ENCODE assay signal across 31 cellular contexts in the genomic region with DNA sequence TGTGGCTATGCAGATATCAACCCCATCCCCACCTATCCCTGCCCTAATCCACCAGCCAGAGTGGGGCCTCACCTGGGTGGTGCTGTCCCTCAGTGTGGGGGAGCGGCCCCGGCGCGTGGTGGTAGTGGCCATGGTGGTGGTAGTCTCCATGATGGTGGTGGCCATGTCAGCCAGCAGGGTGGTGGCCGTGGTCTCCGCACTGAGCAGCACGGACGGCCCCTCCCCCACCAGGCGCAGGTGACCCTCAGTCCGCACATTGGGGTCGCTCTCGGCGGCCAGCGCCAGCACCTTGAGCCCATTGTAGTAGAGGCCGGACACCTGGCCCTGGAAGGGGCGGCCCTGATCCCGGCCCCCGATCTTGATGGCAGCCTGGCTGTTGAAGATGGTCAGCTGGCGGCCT. TPM values are rescaled to one million over a fixed set of nuclear protein-coding genes. Genes with fewer than 3 reads are reported as not detected.
"Had no signal": no experiment of that assay in that cellular context is flagged by ENCODE, and none has a peak within 500 bp of the region (broad histone marks: within the 10 kb centered on the region; RNA-seq: fewer than 3 reads in every experiment).

No MANE protein-coding gene starts in this region.

- H3K4me3 Mint-ChIP-seq: activated CD4-positive, alpha-beta memory T cell treated with anti-CD3 and anti-CD28 coated beads, Interleukin-2, amount 10 ng/mL, durations not matched to agents 7 days and 5 days; activated CD4-positive, alpha-beta T cell treated with anti-CD3 and anti-CD28 coated beads, Interleukin-2, amount 10 ng/mL, durations not matched to agents 7 days and 5 days; activated naive CD4-positive, alpha-beta T cell treated with anti-CD3 and anti-CD28 coated beads, Interleukin-2, amount 10 ng/mL, durations not matched to agents 7 days and 5 days; activated naive CD8-positive, alpha-beta T cell treated with anti-CD3 and anti-CD28 coated beads, Interleukin-2, amount 10 ng/mL, durations not matched to agents 7 days and 5 days; activated T-cell treated with anti-CD3 and anti-CD28 coated beads, Interleukin-2, amount 50 U/mL, for 24 hours; activated T-cell treated with anti-CD3 and anti-CD28 coated beads, Interleukin-2, amount 50 U/mL, for 72 hours; effector memory CD8-positive, alpha-beta T cell had no signal

- H3K27ac Mint-ChIP-seq: activated CD4-positive, alpha-beta memory T cell treated with anti-CD3 and anti-CD28 coated beads, Interleukin-2, amount 10 ng/mL, durations not matched to agents 7 days and 5 days; activated CD4-positive, alpha-beta T cell treated with anti-CD3 and anti-CD28 coated beads, Interleukin-2, amount 10 ng/mL, durations not matched to agents 7 days and 5 days; activated naive CD4-positive, alpha-beta T cell treated with anti-CD3 and anti-CD28 coated beads, Interleukin-2, amount 10 ng/mL, durations not matched to agents 7 days and 5 days; activated naive CD8-positive, alpha-beta T cell treated with anti-CD3 and anti-CD28 coated beads, Interleukin-2, amount 10 ng/mL, durations not matched to agents 7 days and 5 days; activated T-cell treated with anti-CD3 and anti-CD28 coated beads, Interleukin-2, amount 50 U/mL, for 24 hours; activated T-cell treated with anti-CD3 and anti-CD28 coated beads, Interleukin-2, amount 50 U/mL, for 72 hours had no signal

- H3K27ac ChIP-seq: epithelial cell of prostate, esophagus squamous epithelium had no signal

- H3K9me3 Mint-ChIP-seq: activated CD4-positive, alpha-beta memory T cell treated with anti-CD3 and anti-CD28 coated beads, Interleukin-2, amount 10 ng/mL, durations not matched to agents 7 days and 5 days; activated CD4-positive, alpha-beta T cell treated with anti-CD3 and anti-CD28 coated beads, Interleukin-2, amount 10 ng/mL, durations not matched to agents 7 days and 5 days; activated naive CD4-positive, alpha-beta T cell treated with anti-CD3 and anti-CD28 coated beads, Interleukin-2, amount 10 ng/mL, durations not matched to agents 7 days and 5 days; activated naive CD4-positive, alpha-beta T cell treated with anti-CD3 and anti-CD28 coated beads, Interleukin-2, amount 50 U/mL, for 72 hours; activated naive CD8-positive, alpha-beta T cell treated with anti-CD3 and anti-CD28 coated beads, Interleukin-2, amount 10 ng/mL, durations not matched to agents 7 days and 5 days; activated T-cell treated with anti-CD3 and anti-CD28 coated beads, Interleukin-2, amount 50 U/mL, for 24 hours; activated T-cell treated with anti-CD3 and anti-CD28 coated beads, Interleukin-2, amount 50 U/mL, for 72 hours; effector memory CD8-positive, alpha-beta T cell had no signal

- ATAC-seq: activated naive CD4-positive, alpha-beta T cell treated with anti-CD3 and anti-CD28 coated beads, Interleukin-2, amount 50 U/mL, for 72 hours; activated T-cell treated with anti-CD3 and anti-CD28 coated beads, Interleukin-2, amount 50 U/mL, for 72 hours; effector memory CD8-positive, alpha-beta T cell had no signal

- DNase-seq: activated CD4-positive, alpha-beta memory T cell treated with anti-CD3 and anti-CD28 coated beads, Interleukin-2, amount 10 ng/mL, durations not matched to agents 7 days and 5 days; activated CD4-positive, alpha-beta T cell treated with anti-CD3 and anti-CD28 coated beads for 1 hour; activated CD4-positive, alpha-beta T cell treated with anti-CD3 and anti-CD28 coated beads for 4 hours; activated CD4-positive, alpha-beta T cell treated with anti-CD3 and anti-CD28 coated beads, Interleukin-2, amount 10 ng/mL, durations not matched to agents 7 days and 5 days; activated CD4-positive, alpha-beta T cell treated with anti-CD3 and anti-CD28 coated beads, Interleukin-2, amount 50 U/mL, for 4 hours; activated CD8-positive, alpha-beta memory T cell treated with anti-CD3 and anti-CD28 coated beads, Interleukin-2, amount 50 U/mL, for 48 hours; activated gamma-delta T cell; activated naive CD4-positive, alpha-beta T cell; activated naive CD4-positive, alpha-beta T cell treated with anti-CD3 and anti-CD28 coated beads, Interleukin-2, amount 10 ng/mL, durations not matched to agents 7 days and 5 days; activated naive CD8-positive, alpha-beta T cell treated with anti-CD3 and anti-CD28 coated beads, Interleukin-2, amount 10 ng/mL, durations not matched to agents 7 days and 5 days; activated T-cell treated with anti-CD3 and anti-CD28 coated beads for 4 hours; activated T-cell treated with anti-CD3 and anti-CD28 coated beads, Interleukin-2, amount 50 U/mL, for 24 hours; activated T-cell treated with anti-CD3 and anti-CD28 coated beads, Interleukin-2, amount 50 U/mL, for 72 hours; amniotic stem cell; anterior cingulate cortex; cortex of kidney; dermis blood vessel endothelial cell; effector CD4-positive, alpha-beta T cell; effector memory CD8-positive, alpha-beta T cell; esophagus squamous epithelium; foreskin melanocyte; T-helper 2 cell had no signal

- H3K27me3 ChIP-seq: esophagus squamous epithelium had no signal

- H3K36me3 ChIP-seq: esophagus squamous epithelium had no signal

- H3K9me3 ChIP-seq: esophagus squamous epithelium had no signal

- H3K36me3 Mint-ChIP-seq: activated naive CD4-positive, alpha-beta T cell treated with anti-CD3 and anti-CD28 coated beads, Interleukin-2, amount 10 ng/mL, durations not matched to agents 7 days and 5 days; activated naive CD4-positive, alpha-beta T cell treated with anti-CD3 and anti-CD28 coated beads, Interleukin-2, amount 50 U/mL, for 72 hours; activated naive CD8-positive, alpha-beta T cell treated with anti-CD3 and anti-CD28 coated beads, Interleukin-2, amount 10 ng/mL, durations not matched to agents 7 days and 5 days had no signal

- H3K27me3 Mint-ChIP-seq: activated CD4-positive, alpha-beta memory T cell treated with anti-CD3 and anti-CD28 coated beads, Interleukin-2, amount 10 ng/mL, durations not matched to agents 7 days and 5 days; activated CD4-positive, alpha-beta T cell treated with anti-CD3 and anti-CD28 coated beads, Interleukin-2, amount 10 ng/mL, durations not matched to agents 7 days and 5 days; activated naive CD8-positive, alpha-beta T cell treated with anti-CD3 and anti-CD28 coated beads, Interleukin-2, amount 10 ng/mL, durations not matched to agents 7 days and 5 days; activated T-cell treated with anti-CD3 and anti-CD28 coated beads, Interleukin-2, amount 50 U/mL, for 24 hours; effector memory CD8-positive, alpha-beta T cell had no signal

- H3K4me3 ChIP-seq: esophagus squamous epithelium had no signal

RNA-seq across cellular contexts. Expression of a gene that starts 31.7 kb away (rescaled TPM):
- total RNA-seq: activated CD4-positive, alpha-beta memory T cell treated with anti-CD3 and anti-CD28 coated beads, Interleukin-2, amount 10 ng/mL, durations not matched to agents 7 days and 5 days; activated CD4-positive, alpha-beta T cell treated with anti-CD3 and anti-CD28 coated beads, Interleukin-2, amount 10 ng/mL, durations not matched to agents 7 days and 5 days; activated naive CD4-positive, alpha-beta T cell treated with anti-CD3 and anti-CD28 coated beads, Interleukin-2, amount 50 U/mL, for 72 hours; activated naive CD8-positive, alpha-beta T cell treated with anti-CD3 and anti-CD28 coated beads, Interleukin-2, amount 10 ng/mL, durations not matched to agents 7 days and 5 days; activated T-cell treated with anti-CD3 and anti-CD28 coated beads, Interleukin-2, amount 50 U/mL, for 72 hours; astrocyte; chondrocyte; dermis blood vessel endothelial cell; endothelial cell of umbilical vein; esophagus squamous epithelium; fibroblast of lung; fibroblast of villous mesenchyme; T-helper 1 cell treated with Interleukin-12 subunit alpha and Interleukin-12 subunit beta and Interleukin-4 antibody, amounts not matched to agents 30 ng/mL and 1 ng/mL, for 36 hours had no signal
- polyA plus RNA-seq: endothelial cell of umbilical vein, esophagus, fibroblast of lung had no signal
